8 cellular contexts compared by ENCODE assay signal in genomic region chr13:28820099-28821051, GRCh38. TPM values are rescaled to one million over a fixed set of nuclear protein-coding genes. Genes with fewer than 3 reads are reported as not detected.
A peak's percentile ranks its signal among the peaks of the same experiment; 100 is the strongest.
DNase-seq lines count a peak whose midpoint lies in the region; ATAC-seq and TF ChIP-seq lines count a peak whose summit lies in the region.

TSS of gene MTUS2 (plus strand) at chr13:28820339.

- no TSS peak for BruUV-seq in Panc1 (replicated peaks; lab: Mats Ljungman, UMichigan)

- peaks cover 72% of the 10 kb centered on the region for H3K27me3 Mint-ChIP-seq in CD4-positive, alpha-beta T cell
- H3K27me3 Mint-ChIP-seq in central memory CD8-positive, alpha-beta T cell: peaks cover 67% of the 10 kb centered on the region

- no peak for TF ChIP-seq CTCF in CD4-positive, alpha-beta T cell (IDR thresholded peaks at IDR 0.05)
- TF ChIP-seq CTCF in Panc1 (IDR thresholded peaks at IDR 0.05) (peak; percentile 55; the same call in 1 of the 2 replicates), lower leg skin (IDR thresholded peaks at IDR 0.05) (no peak)

- in situ Hi-C loops in Panc1 (cut with HindIII; ENCODE audit: low pct_unique_long_range_greater_than_20kb, low sequenced_read_pairs): no loop called here

- peak within 1 kb of the TSS; percentile 43 to 47 for H3K9ac ChIP-seq in stomach smooth muscle (ENCODE audit: low read length in 2 of 2)

- CTCF ChIA-PET in CD4-positive, alpha-beta T cell (lab: Charles Lee): no interaction called here
- CTCF ChIA-PET in Panc1 (lab: Charles Lee): interaction anchor here (0.6 kb wide), 1 partner anchor 503 kb away, joined by 4 read pairs; no protein-coding TSS in a partner anchor

- peaks cover 2% of the 10 kb centered on the region for H3K9me3 Mint-ChIP-seq in CD4-positive, alpha-beta T cell
- H3K9me3 Mint-ChIP-seq in central memory CD8-positive, alpha-beta T cell: peaks cover 7% of the 10 kb centered on the region

- no peak within 1 kb of the TSS for H3K27ac ChIP-seq in CD4-positive, alpha-beta T cell (ENCODE audit: low read depth, low read length)
- no peak within 1 kb of the TSS for H3K27ac ChIP-seq in Panc1 (ENCODE audit: low read length)
- no peak within 1 kb of the TSS for H3K27ac ChIP-seq in stomach smooth muscle (ENCODE audit: low read length)

- peaks cover 6% of the 10 kb centered on the region for H3K9me3 ChIP-seq in CD4-positive, alpha-beta T cell (ENCODE audit: control insufficient read depth, low read length)
- H3K9me3 ChIP-seq in Panc1 (ENCODE audit: control insufficient read depth, insufficient read depth, low read depth, low read length): no peaks in the 10 kb centered on the region
- peaks cover 4 to 6% of the 10 kb centered on the region in 2 donors for H3K9me3 ChIP-seq in stomach smooth muscle (ENCODE audit: control insufficient read depth in 2 of 2, low read length in 2 of 2)

- 2% methylated on average over 16 to 35 of the region's 89 CpGs for WGBS in lower leg skin, 2 donors

- no peak for TF ChIP-seq POLR2A in lower leg skin (IDR thresholded peaks at IDR 0.05)

- H3K4me1 ChIP-seq in Panc1 (ENCODE audit: control insufficient read depth, insufficient read depth, low read length) (no peaks in the 10 kb centered on the region), stomach smooth muscle (ENCODE audit: control insufficient read depth, insufficient read depth, low read length) (peaks cover 6% of the 10 kb centered on the region)

- intact Hi-C loops in CD4-positive, alpha-beta T cell (cut with DNase I, micrococcal nuclease): no loop called here
- intact Hi-C loops in Panc1 (cut with micrococcal nuclease; ENCODE audit: unreplicated experiment) (no loop called here), lower leg skin (cut with DNase I; ENCODE audit: low total_unique reads) (loop anchor here (10.0 kb wide), 1 partner anchor 544 kb away; no protein-coding TSS in a partner anchor)

- peak within 1 kb of the TSS; percentile 75 for H3K4me3 Mint-ChIP-seq in CD4-positive, alpha-beta T cell
- H3K4me3 Mint-ChIP-seq in central memory CD8-positive, alpha-beta T cell: peak within 1 kb of the TSS; percentile 49

- peak; percentile 34 for ATAC-seq in CD4-positive, alpha-beta T cell (ENCODE audit: poor library complexity)
- peak; percentile 60 for ATAC-seq in GM21723 (IDR thresholded peaks at IDR 0.05; ENCODE audit: unreplicated experiment)
- ATAC-seq in Panc1: peak; percentile 59
- no peak for ATAC-seq in central memory CD8-positive, alpha-beta T cell (replicated peaks; ENCODE audit: extremely low read depth, poor library complexity, severe bottlenecking)
- no peak for ATAC-seq in HG02623 (IDR thresholded peaks at IDR 0.05; ENCODE audit: unreplicated experiment)

- H3K36me3 ChIP-seq in Panc1 (ENCODE audit: control insufficient read depth, insufficient read depth, low read length): no peaks in the 10 kb centered on the region
- H3K36me3 ChIP-seq in stomach smooth muscle (ENCODE audit: control insufficient read depth in 2 of 2, insufficient read depth in 2 of 2, low read length in 2 of 2): no peaks in the 10 kb centered on the region

- DNase-seq in CD4-positive, alpha-beta T cell: peak in 1 of 10 experiments; percentile 3
- DNase-seq in Panc1 (ENCODE audit: low read depth, low spot score): no peak
- no peak for DNase-seq in central memory CD8-positive, alpha-beta T cell (ENCODE audit: low spot score in 2 of 2)
- DNase-seq in lower leg skin (ENCODE audit: low spot score in 2 of 2): no peak
- DNase-seq in SW 1271 (lab: John Stamatoyannopoulos, UW): no peak

- peaks cover 4% of the 10 kb centered on the region for H3K4me1 Mint-ChIP-seq in CD4-positive, alpha-beta T cell (ENCODE audit: low read depth)
- H3K4me1 Mint-ChIP-seq in central memory CD8-positive, alpha-beta T cell: no peaks in the 10 kb centered on the region

- no peaks in the 10 kb centered on the region for H3K36me3 Mint-ChIP-seq in CD4-positive, alpha-beta T cell (ENCODE audit: low read depth)
- H3K36me3 Mint-ChIP-seq in central memory CD8-positive, alpha-beta T cell (ENCODE audit: insufficient read depth): no peaks in the 10 kb centered on the region

- POLR2A ChIA-PET in CD4-positive, alpha-beta T cell (lab: Charles Lee): no interaction called here
- POLR2A ChIA-PET in Panc1 (lab: Charles Lee): no interaction called here

- peak within 1 kb of the TSS; percentile 30 to 44 for H3K4me3 ChIP-seq in Panc1 (ENCODE audit: low read depth in 2 of 2, low read length in 2 of 2)
- peak within 1 kb of the TSS; percentile 5 for H3K4me3 ChIP-seq in lower leg skin (ENCODE audit: low read depth, poor library complexity, severe bottlenecking)
- peak within 1 kb of the TSS; percentile 71 to 73 for H3K4me3 ChIP-seq in stomach smooth muscle (ENCODE audit: low read length in 2 of 2)

- no peak within 1 kb of the TSS for H3K27ac Mint-ChIP-seq in CD4-positive, alpha-beta T cell
- no peak within 1 kb of the TSS for H3K27ac Mint-ChIP-seq in central memory CD8-positive, alpha-beta T cell (ENCODE audit: low read depth)

- H3K27me3 ChIP-seq in CD4-positive, alpha-beta T cell (ENCODE audit: control insufficient read depth, insufficient read depth, low read length): peaks cover 48% of the 10 kb centered on the region
- peaks cover 14% of the 10 kb centered on the region for H3K27me3 ChIP-seq in Panc1 (ENCODE audit: control insufficient read depth, insufficient read depth, low read length)
- peaks cover 8% of the 10 kb centered on the region in 2 donors for H3K27me3 ChIP-seq in stomach smooth muscle (ENCODE audit: control insufficient read depth in 1 of 2, insufficient read depth in 2 of 2, low read length in 2 of 2)

RNA-seq across cellular contexts. Expression of gene MTUS2, which starts in this region (rescaled TPM):
- total RNA-seq in CD4-positive, alpha-beta T cell: under 1 TPM; 0.38 to 0.81 TPM
- total RNA-seq in Panc1 (2021; ENCODE audit: unreplicated experiment): 0.05 TPM
- polyA plus RNA-seq in Panc1 (2012; ENCODE audit: insufficient read length): 0.06 TPM
- 1 to 10 TPM in 1 of 4 donors, under 1 TPM in 1, not detected in 2; 0.13 to 1.9 TPM for total RNA-seq in lower leg skin

Comparison
In these comparisons a context has a peak if more than half of its experiments do, and no peak if none do; other contexts are left out.
1. Peak in ATAC-seq in CD4-positive, alpha-beta T cell; RNA of the gene not detected or under 1 TPM.
2. Peak in ATAC-seq and H3K4me3 ChIP-seq in Panc1; RNA of the gene not detected or under 1 TPM.
3. H3K4me3 ChIP-seq: peak in every context shown above with its lines; median percentile 72 in stomach smooth muscle; 37 in Panc1; 5 in lower leg skin.